11 cellular contexts compared by ENCODE assay signal in the genomic region with DNA sequence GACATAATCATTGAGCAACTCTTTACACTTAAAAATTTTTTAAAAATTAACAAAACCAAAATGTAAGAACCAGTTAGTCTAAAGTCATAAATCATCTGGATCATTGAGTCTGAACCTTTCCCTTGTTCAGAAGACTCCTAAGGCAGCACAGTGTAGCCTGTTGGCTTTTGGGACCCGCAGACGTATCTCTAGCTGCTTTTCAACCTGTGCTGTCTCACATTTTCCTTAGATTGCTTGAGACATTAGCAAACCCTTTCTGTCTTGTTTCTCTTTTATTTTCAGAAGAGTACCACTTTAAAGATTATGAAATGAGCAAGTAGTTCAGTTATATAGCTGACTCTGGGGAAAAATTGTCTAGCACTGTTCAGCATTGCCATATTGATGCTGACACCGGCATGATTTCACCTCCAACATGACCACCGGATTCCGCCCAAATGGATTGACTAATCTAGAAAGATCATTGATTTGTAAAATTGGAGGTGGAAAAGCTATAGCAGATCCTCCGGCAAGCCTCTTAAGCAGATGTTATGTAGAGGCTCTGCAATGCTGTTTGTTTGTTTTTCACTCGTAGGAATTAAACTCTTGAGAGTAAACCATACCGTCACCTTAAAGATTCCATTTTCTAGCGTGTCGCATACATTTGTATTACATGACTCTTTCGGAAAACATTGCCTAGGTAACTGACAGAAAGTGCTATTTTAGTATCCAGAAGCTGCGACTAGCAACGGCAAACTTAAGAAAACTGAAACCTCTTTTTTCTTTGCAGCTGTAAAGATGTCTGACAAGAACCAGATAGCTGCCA. TPM values are rescaled to one million over a fixed set of nuclear protein-coding genes. Genes with fewer than 3 reads are reported as not detected.
DNase-seq lines count a peak whose midpoint lies in the region; ATAC-seq and TF ChIP-seq lines count a peak whose summit lies in the region.
"Had no signal": no experiment of that assay in that cellular context is flagged by ENCODE, and none has a peak within 500 bp of the region (broad histone marks: within the 10 kb centered on the region; RNA-seq: fewer than 3 reads in every experiment).

No MANE protein-coding gene starts in this region.

- peak; percentile 4 for DNase-seq in stimulated activated naive CD4-positive, alpha-beta T cell treated with Interleukin-2 at 50 U/mL for 16 hours (lab: John Stamatoyannopoulos, UW)
- no peak for DNase-seq in stimulated activated naive CD4-positive, alpha-beta T cell (lab: John Stamatoyannopoulos, UW)
- DNase-seq in MG63: no peak
- DNase-seq in fibroblast of lung (ENCODE audit: low read depth in 2 of 2): no peak
- no peak for DNase-seq in uterus
- DNase-seq in GOT3 (lab: John Stamatoyannopoulos, UW): no peak
- DNase-seq in dermis blood vessel endothelial cell: no peak
- DNase-seq: naive B cell, NCI-H187 treated with DMSO at 0.1 percent for 48 hours, thyroid gland had no signal

- H3K9me3 ChIP-seq in MG63 (no peaks in the 10 kb centered on the region), fibroblast of lung (ENCODE audit: control insufficient read depth, insufficient read depth, low read depth, low read length) (no peaks in the 10 kb centered on the region), uterus (no peaks in the 10 kb centered on the region)
- H3K9me3 ChIP-seq: thyroid gland had no signal

- no peak for TF ChIP-seq POLR2A in uterus (IDR thresholded peaks at IDR 0.05)

- H3K27ac ChIP-seq in fibroblast of lung (ENCODE audit: insufficient read depth, low read length) (no peak overlapping the region), uterus (peak overlapping the region; percentile 77 to 83)
- H3K27ac ChIP-seq: thyroid gland had no signal

- ATAC-seq in GM18520 (IDR thresholded peaks at IDR 0.05; ENCODE audit: unreplicated experiment): no peak

- no peaks in the 10 kb centered on the region for H3K79me2 ChIP-seq in fibroblast of lung (ENCODE audit: control insufficient read depth, insufficient read depth, low read length)

- H4K20me1 ChIP-seq in fibroblast of lung (ENCODE audit: control insufficient read depth, extremely low read depth, insufficient read depth, low read length): no peaks in the 10 kb centered on the region

- no peak overlapping the region for H2AFZ ChIP-seq in fibroblast of lung (ENCODE audit: low read length)

- H3K9ac ChIP-seq in fibroblast of lung (ENCODE audit: insufficient read depth, low read length): no peak overlapping the region

- H3K4me3 ChIP-seq in MG63 (peak overlapping the region; percentile 31), fibroblast of lung (replicated peaks in 1 of 4; ENCODE audit: control extremely low read depth in 1 of 4, insufficient read depth in 1 of 4, low read depth in 3 of 4, low read length in 4 of 4) (no peak overlapping the region), uterus (peak overlapping the region; percentile 8 to 28)
- H3K4me3 ChIP-seq: thyroid gland had no signal

- no peaks in the 10 kb centered on the region for H3K4me1 ChIP-seq in fibroblast of lung (ENCODE audit: control insufficient read depth, extremely low read depth, insufficient read depth, low read length)
- H3K4me1 ChIP-seq in uterus: no peaks in the 10 kb centered on the region

- intact Hi-C loops in uterus (cut with DNase I; ENCODE audit: low total_unique reads): no loop called here

- no peak for TF ChIP-seq CTCF in fibroblast of lung (conservative IDR thresholded peaks at IDR 0.05 in 1 of 2, IDR thresholded peaks at IDR 0.05 in 1 of 2; ENCODE audit: low read depth in 1 of 2, low read length in 2 of 2)
- TF ChIP-seq CTCF in uterus (IDR thresholded peaks at IDR 0.05): no peak

- H3K4me2 ChIP-seq in fibroblast of lung (ENCODE audit: extremely low read depth, insufficient read depth, low read length): peak overlapping the region; percentile 27

- H3K27me3 ChIP-seq in MG63 (no peaks in the 10 kb centered on the region), fibroblast of lung (ENCODE audit: control insufficient read depth, insufficient read depth, low read length) (no peaks in the 10 kb centered on the region), uterus (no peaks in the 10 kb centered on the region)
- H3K27me3 ChIP-seq: thyroid gland had no signal

- H3K36me3 ChIP-seq in MG63: no peaks in the 10 kb centered on the region
- H3K36me3 ChIP-seq in fibroblast of lung (ENCODE audit: control insufficient read depth, insufficient read depth, low read length): no peaks in the 10 kb centered on the region
- H3K36me3 ChIP-seq in uterus: no peaks in the 10 kb centered on the region
- H3K36me3 ChIP-seq: thyroid gland had no signal

RNA-seq across cellular contexts. Expression of a gene that starts 9.0 kb away (rescaled TPM):
- total RNA-seq in MG63 (2014; rRNA removed; shearing (Covaris generic); ENCODE audit: low replicate concordance): 1.5 and 10.0 TPM in 2 replicates
- total RNA-seq in fibroblast of lung (4.6 and 7.3 TPM in 2 replicates), uterus (1 to 10 TPM; 1.5 to 9.2 (median 5.7) TPM), dermis blood vessel endothelial cell (1.7 and 3.1 TPM in 2 replicates)
- 1.6 and 2.3 TPM in 2 replicates for polyA plus RNA-seq in fibroblast of lung
- polyA plus RNA-seq in fibroblast of lung (2012): 0.94 and 1.2 TPM in 2 replicates
- 0.59 and 1.7 TPM in 2 replicates for polyA minus RNA-seq in fibroblast of lung (ENCODE audit: low replicate concordance)

RNA-seq across cellular contexts. Expression of a gene that starts 27.0 kb away (rescaled TPM):
- 24.1 and 42.7 TPM in 2 replicates for total RNA-seq in MG63 (2014; rRNA removed; shearing (Covaris generic); ENCODE audit: low replicate concordance)
- total RNA-seq in fibroblast of lung (30.3 and 40.3 TPM in 2 replicates), uterus (10 to 100 TPM; 27.2 to 40.2 (median 28.2) TPM), dermis blood vessel endothelial cell (24.2 and 30.8 TPM in 2 replicates)
- polyA plus RNA-seq in fibroblast of lung: 43.1 and 44.2 TPM in 2 replicates
- polyA plus RNA-seq in fibroblast of lung (2012): 25.8 and 29.2 TPM in 2 replicates
- polyA minus RNA-seq in fibroblast of lung (ENCODE audit: low replicate concordance): 1.2 and 1.9 TPM in 2 replicates

Comparison
In these comparisons a context has a peak if more than half of its experiments do, and no peak if none do; other contexts are left out.
1. H3K4me3 ChIP-seq: peak in MG63 (single experiment) and uterus (2 of 2); none in fibroblast of lung (0 of 4).